Comparison of ENCODE assay signal across 9 cellular contexts in the genomic region with DNA sequence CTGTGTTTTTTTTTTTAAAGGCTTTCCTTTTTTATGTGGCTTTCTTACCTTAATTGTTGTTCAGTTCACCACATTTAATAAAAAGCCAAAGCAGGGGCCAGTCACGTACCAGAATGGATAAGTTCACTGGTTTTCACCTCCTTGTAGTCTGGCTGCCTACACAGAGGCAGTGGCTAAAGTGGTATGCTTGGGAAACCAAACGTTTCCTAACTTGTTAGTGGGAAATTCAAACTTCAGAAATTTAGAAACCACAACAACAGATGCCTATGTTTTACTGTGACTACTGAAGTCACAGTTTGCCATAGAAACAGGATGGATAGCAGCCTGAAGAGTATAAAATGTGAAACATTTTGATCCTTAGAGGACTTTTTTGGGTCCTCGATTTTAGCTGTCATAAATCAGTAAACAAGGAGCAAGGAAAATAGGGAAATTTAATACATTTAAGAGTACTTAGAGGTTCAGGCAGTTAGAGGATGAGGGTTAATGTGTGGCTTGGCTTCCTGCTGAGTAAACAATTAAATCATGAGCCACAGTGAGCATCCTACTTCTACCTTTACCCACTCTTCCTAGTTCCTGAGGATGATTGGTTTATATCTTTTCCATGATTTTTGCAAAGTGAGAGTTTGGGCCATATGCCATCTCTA. TPM values are rescaled to one million over a fixed set of nuclear protein-coding genes. Genes with fewer than 3 reads are reported as not detected.
DNase-seq lines count a peak whose midpoint lies in the region; ATAC-seq, FAIRE-seq and TF ChIP-seq lines count a peak whose summit lies in the region.
"Had no signal": no experiment of that assay in that cellular context is flagged by ENCODE, and none has a peak within 500 bp of the region (broad histone marks: within the 10 kb centered on the region; RNA-seq: fewer than 3 reads in every experiment).

No MANE protein-coding gene starts in this region.

- DNase-seq in ELR (ENCODE audit: low read depth) (peak; percentile 44), GM12878 (ENCODE audit: low read depth, low spot score) (peak; percentile 41), psoas muscle (no peak), GOT3 (lab: John Stamatoyannopoulos, UW) (no peak), medulla oblongata (ENCODE audit: extremely low spot score) (no peak)
- peak; percentile 89 for DNase-seq in Jurkat, Clone E6-1 (ENCODE audit: low read depth, low spot score)
- DNase-seq: hippocampal formation had no signal

- no peak overlapping the region for H3K4me3 ChIP-seq in Jurkat, Clone E6-1 (ENCODE audit: low read length)
- H3K4me3 ChIP-seq in GM12878 (no peak overlapping the region), psoas muscle (no peak overlapping the region)

- no peaks in the 10 kb centered on the region; the same call in 2 of the 3 replicates for H3K9me3 ChIP-seq in GM12878 (replicated peaks; ENCODE audit: control insufficient read depth, insufficient read depth, low read length)
- no peaks in the 10 kb centered on the region for H3K9me3 ChIP-seq in psoas muscle

- H3K4me1 ChIP-seq in GM12878 (ENCODE audit: control insufficient read depth, insufficient read depth, low read length) (peaks cover 25% of the 10 kb centered on the region), psoas muscle (peaks cover 66% of the 10 kb centered on the region)

- no TSS peak for BruUV-seq in GM12878 (replicated peaks; lab: Mats Ljungman, UMichigan)

- no peak overlapping the region for H3K9ac ChIP-seq in GM12878 (ENCODE audit: control insufficient read depth, insufficient read depth, low read length)

- 13% methylated on average over 3 of the region's 3 CpGs for WGBS in GM12878 (ENCODE audit: insufficient coverage, insufficient replicate concordance, low lambda C conversion rate, missing lambda C conversion rate)
- WGBS in psoas muscle, 3 donors, result 36 to 47% (median 41%) methylated on average over 3 of the region's 3 CpGs

- TF ChIP-seq POLR2A in GM12878 (IDR thresholded peaks at IDR 0.05; ENCODE audit: low read depth, low read length), result no peak

- TF ChIP-seq CTCF in GM12878 (IDR thresholded peaks at IDR 0.05 in 2 of 3, conservative IDR thresholded peaks at IDR 0.05 in 1 of 3; ENCODE audit: control insufficient read depth in 2 of 3, extremely low read depth in 1 of 3, insufficient read depth in 1 of 3, low read depth in 3 of 3, low read length in 3 of 3), result no peak
- TF ChIP-seq CTCF in psoas muscle (IDR thresholded peaks at IDR 0.05), result no peak

- no peak for TF ChIP-seq EP300 in GM12878 (IDR thresholded peaks at IDR 0.05; ENCODE audit: borderline replicate concordance in 1 of 2, control insufficient read depth in 1 of 2, low read depth in 2 of 2, low read length in 2 of 2)

- H3K4me2 ChIP-seq in GM12878 (ENCODE audit: control insufficient read depth, insufficient read depth), result peak overlapping the region; percentile 32

- RAD21 ChIA-PET in GM12878 (lab: Charles Lee; ENCODE audit: unreplicated experiment), result interaction anchor here (2.2 kb wide), 1 partner anchor 73 kb away, joined by 7 read pairs; no protein-coding TSS in a partner anchor

- H3K36me3 ChIP-seq in GM12878 (ENCODE audit: control insufficient read depth in 2 of 2, insufficient read depth in 2 of 2, low read length in 1 of 2) (no peaks in the 10 kb centered on the region), psoas muscle (ENCODE audit: insufficient read depth in 1 of 2, low read depth in 1 of 2) (peaks cover 3 to 57% of the 10 kb centered on the region in 2 donors)

- no peaks in the 10 kb centered on the region for H4K20me1 ChIP-seq in GM12878 (ENCODE audit: control insufficient read depth, insufficient read depth)

- CTCF ChIA-PET in GM12878 (lab: Yijun Ruan, JAX), result no interaction called here

- peaks cover 9% of the 10 kb centered on the region for H3K79me2 ChIP-seq in GM12878 (ENCODE audit: control insufficient read depth, insufficient read depth, low read length)

- H3K27me3 ChIP-seq in GM12878 (replicated peaks in 1 of 2; ENCODE audit: control insufficient read depth in 2 of 2, insufficient read depth in 2 of 2, low read length in 1 of 2), result no peaks in the 10 kb centered on the region
- H3K27me3 ChIP-seq in psoas muscle (ENCODE audit: insufficient read depth in 3 of 3, low read length in 2 of 3), result no peaks in the 10 kb centered on the region

- H2AFZ ChIP-seq in GM12878 (ENCODE audit: control insufficient read depth, low read depth, low read length), result peak overlapping the region; percentile 19; the same call in 1 of the 2 replicates

- POLR2A ChIA-PET in GM12878 (lab: Charles Lee), result interaction anchor here (1.6 to 2.1 kb wide), 2 partner anchors 9 to 11 kb away, joined by 6 to 9 read pairs; no protein-coding TSS in a partner anchor

- SMC1A ChIA-PET in GM12878 (lab: Charles Lee; ENCODE audit: uncharacterized antibody, unreplicated experiment), result interaction anchor here (1.0 to 2.0 kb wide), 3 partner anchors 13 to 181 kb away, joined by 3 to 8 read pairs (median 6); no protein-coding TSS in a partner anchor

- intact Hi-C loops in GM12878 (cut with micrococcal nuclease; ENCODE audit: unreplicated experiment) (no loop called here), psoas muscle (cut with DNase I) (no loop called here)

- FAIRE-seq in GM12878 (lab: Jason Lieb, UNC), result no peak

- H3K27ac ChIP-seq in GM12878 (ENCODE audit: control insufficient read depth, insufficient read depth) (peak overlapping the region; percentile 37; the same call in 1 of the 2 replicates), psoas muscle (peak overlapping the region; percentile 58)

- no peak for TF ChIP-seq RAD21 in GM12878 (IDR thresholded peaks at IDR 0.05; ENCODE audit: insufficient read depth, low read depth, low read length)

- in situ Hi-C loops in GM12878 (cut with MboI), result no loop called here

- ATAC-seq in GM12878, result peak; percentile 36
- no peak for ATAC-seq in psoas muscle
- ATAC-seq in GM19397 (IDR thresholded peaks at IDR 0.05; ENCODE audit: unreplicated experiment), result no peak
- ATAC-seq in GM18511 (IDR thresholded peaks at IDR 0.05; ENCODE audit: unreplicated experiment), result no peak

TF ChIP-seq in GM12878, 131 proteins besides CTCF, POLR2A, EP300 and RAD21 (continues in another document):
- TF ChIP-seq MTA2 (IDR thresholded peaks at IDR 0.05; ENCODE audit: low read depth) (0 out of 2 replicates have a peak, but pooled peaks have one; percentile 31), NFIC (IDR thresholded peaks at IDR 0.05; ENCODE audit: low read depth, low read length) (0 out of 2 replicates have a peak, but pooled peaks have one; percentile 26), IKZF1 (conservative IDR thresholded peaks at IDR 0.05) (peak; percentile 47), TCF3 (IDR thresholded peaks at IDR 0.05; ENCODE audit: borderline replicate concordance, insufficient read depth, low read depth, low read length) (no peak), MXI1 (IDR thresholded peaks at IDR 0.05; ENCODE audit: low read depth, low read length) (0 out of 2 replicates have a peak, but pooled peaks have one; percentile 25), HDAC6 (IDR thresholded peaks at IDR 0.05; ENCODE audit: unreplicated experiment) (no peak), RUNX3 (IDR thresholded peaks at IDR 0.05; ENCODE audit: low read length) (peak; percentile 65)
- TF ChIP-seq, protein P1, sequence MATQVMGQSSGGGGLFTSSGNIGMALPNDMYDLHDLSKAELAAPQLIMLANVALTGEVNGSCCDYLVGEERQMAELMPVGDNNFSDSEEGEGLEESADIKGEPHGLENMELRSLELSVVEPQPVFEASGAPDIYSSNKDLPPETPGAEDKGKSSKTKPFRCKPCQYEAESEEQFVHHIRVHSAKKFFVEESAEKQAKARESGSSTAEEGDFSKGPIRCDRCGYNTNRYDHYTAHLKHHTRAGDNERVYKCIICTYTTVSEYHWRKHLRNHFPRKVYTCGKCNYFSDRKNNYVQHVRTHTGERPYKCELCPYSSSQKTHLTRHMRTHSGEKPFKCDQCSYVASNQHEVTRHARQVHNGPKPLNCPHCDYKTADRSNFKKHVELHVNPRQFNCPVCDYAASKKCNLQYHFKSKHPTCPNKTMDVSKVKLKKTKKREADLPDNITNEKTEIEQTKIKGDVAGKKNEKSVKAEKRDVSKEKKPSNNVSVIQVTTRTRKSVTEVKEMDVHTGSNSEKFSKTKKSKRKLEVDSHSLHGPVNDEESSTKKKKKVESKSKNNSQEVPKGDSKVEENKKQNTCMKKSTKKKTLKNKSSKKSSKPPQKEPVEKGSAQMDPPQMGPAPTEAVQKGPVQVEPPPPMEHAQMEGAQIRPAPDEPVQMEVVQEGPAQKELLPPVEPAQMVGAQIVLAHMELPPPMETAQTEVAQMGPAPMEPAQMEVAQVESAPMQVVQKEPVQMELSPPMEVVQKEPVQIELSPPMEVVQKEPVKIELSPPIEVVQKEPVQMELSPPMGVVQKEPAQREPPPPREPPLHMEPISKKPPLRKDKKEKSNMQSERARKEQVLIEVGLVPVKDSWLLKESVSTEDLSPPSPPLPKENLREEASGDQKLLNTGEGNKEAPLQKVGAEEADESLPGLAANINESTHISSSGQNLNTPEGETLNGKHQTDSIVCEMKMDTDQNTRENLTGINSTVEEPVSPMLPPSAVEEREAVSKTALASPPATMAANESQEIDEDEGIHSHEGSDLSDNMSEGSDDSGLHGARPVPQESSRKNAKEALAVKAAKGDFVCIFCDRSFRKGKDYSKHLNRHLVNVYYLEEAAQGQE (IDR thresholded peaks at IDR 0.05; ENCODE audit: low read depth, low read length), result no peak

RNA-seq across cellular contexts. Expression of a gene that starts 48.6 kb away (rescaled TPM):
- polyA plus RNA-seq in Jurkat, Clone E6-1 (2012; ENCODE audit: insufficient read depth, insufficient read length), result 198 TPM
- total RNA-seq in GM12878 (2013; cell fraction: nucleolus; rRNA removed), result 35.1 and 37.3 TPM in 2 replicates
- total RNA-seq in GM12878 (2014; rRNA removed), result 31.0 and 42.1 TPM in 2 replicates
- total RNA-seq in GM12878 (2014; rRNA removed; fragmentation: Illumina TruSeq; extraction: Trizol), result 52.8 and 58.5 TPM in 2 replicates
- total RNA-seq in GM12878 (2021), result 71.7 and 77.3 TPM in 2 replicates
- polyA plus RNA-seq in GM12878 (2011; ENCODE audit: low read depth), result 16.5 TPM
- polyA plus RNA-seq in GM12878 (2011; rRNA removed), result 40.2 and 59.3 TPM in 2 replicates
- polyA plus RNA-seq in GM12878 (2011; cell fraction: cytosol; rRNA removed), result 8.2 and 11.3 TPM in 2 replicates
- 9.9 and 11.1 TPM in 2 replicates for polyA plus RNA-seq in GM12878 (2011; cell fraction: nucleus; rRNA removed)
- 26.3 and 35.6 TPM in 2 replicates for polyA plus RNA-seq in GM12878 (2012)
- polyA plus RNA-seq in GM12878 (2014; fragmentation: Illumina TruSeq; extraction: Trizol), result 62.8 and 71.3 TPM in 2 replicates
- polyA plus RNA-seq in GM12878 (2014; fragmentation: Nextera tagmentation; extraction: Ambion mirVana), result 100 to 1,000 TPM in 1 of 2 experiments, 10 to 100 TPM in 1; 77.8 to 118 TPM
- polyA plus RNA-seq in GM12878 (2014; rRNA removed), result 37.9 and 44.3 TPM in 2 replicates
- polyA plus RNA-seq in GM12878 (2016; fragmentation: Nextera tagmentation; extraction: Ambion mirVana), result 100 to 1,000 TPM in 1 of 2 experiments, 10 to 100 TPM in 1; 86.2 to 101 TPM
- polyA minus RNA-seq in GM12878 (2011; rRNA and poly(A)+ RNA removed), result 8.4 and 12.8 TPM in 2 replicates
- polyA minus RNA-seq in GM12878 (2011; cell fraction: cytosol; rRNA and poly(A)+ RNA removed), result 17.9 and 20.5 TPM in 2 replicates
- polyA minus RNA-seq in GM12878 (2011; cell fraction: nucleus; rRNA and poly(A)+ RNA removed), result 10.0 and 26.8 TPM in 2 replicates
- 100 to 1,000 TPM in 1 of 4 donors, 10 to 100 TPM in 3; 18.4 to 174 (median 56.1) TPM for total RNA-seq in psoas muscle
- polyA plus RNA-seq in psoas muscle, result 10 to 100 TPM; 51.4 to 85.6 (median 58.8) TPM

Comparison
In these comparisons a context has a peak if more than half of its experiments do, and no peak if none do; other contexts are left out.
1. DNase-seq: peak in ELR (single experiment), Jurkat, Clone E6-1 (single experiment) and GM12878 (single experiment); none in psoas muscle (0 of 2), GOT3 (single experiment) and medulla oblongata (single experiment).